ENCODE assay signal across 18 cellular contexts in genomic region chr7:116538138-116538537, GRCh38.
"Had no signal": no experiment of that assay in that cellular context is flagged by ENCODE, and none has a peak within 500 bp of the region (broad histone marks: within the 10 kb centered on the region; RNA-seq: fewer than 3 reads in every experiment).

No MANE protein-coding gene starts in this region.

- ATAC-seq: activated CD4-positive, CD25-positive, alpha-beta regulatory T cell treated with anti-CD3 and anti-CD28 coated beads, Interleukin-2, amount 50 U/mL, for 24 hours; esophagus mucosa; pancreas had no signal

- H3K4me1 Mint-ChIP-seq: activated naive CD4-positive, alpha-beta T cell treated with anti-CD3 and anti-CD28 coated beads, Interleukin-2, amount 50 U/mL, for 24 hours; brain; stimulated activated effector memory CD8-positive, alpha-beta T cell treated with anti-CD3 and anti-CD28 coated beads, Interleukin-12 subunit alpha, Interleukin-12 subunit beta, amount 100 ng/mL, for 72 hours had no signal

- H3K27ac ChIP-seq: pancreas had no signal

- H3K36me3 ChIP-seq: pancreas, transverse colon had no signal

- H3K36me3 Mint-ChIP-seq: activated naive CD4-positive, alpha-beta T cell treated with anti-CD3 and anti-CD28 coated beads, Interleukin-2, amount 50 U/mL, for 24 hours; brain; stimulated activated effector memory CD8-positive, alpha-beta T cell treated with anti-CD3 and anti-CD28 coated beads, Interleukin-12 subunit alpha, Interleukin-12 subunit beta, amount 100 ng/mL, for 72 hours had no signal

- H3K27me3 ChIP-seq: pancreas, transverse colon had no signal

- H3K4me3 ChIP-seq: pancreas, transverse colon had no signal

- H3K9me3 Mint-ChIP-seq: stimulated activated effector memory CD8-positive, alpha-beta T cell treated with anti-CD3 and anti-CD28 coated beads, Interleukin-12 subunit alpha, Interleukin-12 subunit beta, amount 100 ng/mL, for 72 hours; T-helper 2 cell treated with Interferon-gamma antibody and Interleukin-4, amounts not matched to agents 5 μg/mL and 100 μg/mL, for 36 hours had no signal

- H3K27ac Mint-ChIP-seq: activated naive CD4-positive, alpha-beta T cell treated with anti-CD3 and anti-CD28 coated beads, Interleukin-2, amount 50 U/mL, for 24 hours; brain; dendritic cell treated with granulocyte-macrophage colony-stimulating factor and Interleukin-4, amounts not matched to agents 40 ng/mL and 50 ng/mL, for 4 days; nephron progenitor cell; stimulated activated effector memory CD8-positive, alpha-beta T cell treated with anti-CD3 and anti-CD28 coated beads, Interleukin-12 subunit alpha, Interleukin-12 subunit beta, amount 100 ng/mL, for 72 hours; T-helper 2 cell treated with Interferon-gamma antibody and Interleukin-4, amounts not matched to agents 5 μg/mL and 100 μg/mL, for 36 hours had no signal

- H3K4me3 Mint-ChIP-seq: activated naive CD4-positive, alpha-beta T cell treated with anti-CD3 and anti-CD28 coated beads, Interleukin-2, amount 50 U/mL, for 24 hours; brain; dendritic cell treated with granulocyte-macrophage colony-stimulating factor and Interleukin-4, amounts not matched to agents 40 ng/mL and 50 ng/mL, for 4 days; nephron progenitor cell; stimulated activated effector memory CD8-positive, alpha-beta T cell treated with anti-CD3 and anti-CD28 coated beads, Interleukin-12 subunit alpha, Interleukin-12 subunit beta, amount 100 ng/mL, for 72 hours; T-helper 2 cell treated with Interferon-gamma antibody and Interleukin-4, amounts not matched to agents 5 μg/mL and 100 μg/mL, for 36 hours had no signal

- DNase-seq: cerebellar nuclear complex, foreskin melanocyte, kidney glomerular epithelial cell, mammary epithelial cell, nephron progenitor cell, pancreas, retina, SIG-M5, small intestine, SW 1271, transverse colon had no signal

- H3K9me3 ChIP-seq: pancreas, transverse colon had no signal

- H3K4me1 ChIP-seq: pancreas had no signal
